8 cellular contexts compared by ENCODE assay signal in genomic region chr4:153750197-153750817, GRCh38. TPM values are rescaled to one million over a fixed set of nuclear protein-coding genes. Genes with fewer than 3 reads are reported as not detected.
DNase-seq lines count a peak whose midpoint lies in the region; ATAC-seq, FAIRE-seq and TF ChIP-seq lines count a peak whose summit lies in the region.

No MANE protein-coding gene starts in this region.

- TF ChIP-seq CTCF in GM06990 (IDR thresholded peaks at IDR 0.05; ENCODE audit: insufficient read depth, low read length, poor library complexity, severe bottlenecking) (peak; percentile 75), HEK293 (tag by site-specific recombination; IDR thresholded peaks at IDR 0.05) (no peak; the same call in 1 of the 2 replicates), astrocyte (IDR thresholded peaks at IDR 0.05; ENCODE audit: insufficient read depth, low read depth, low read length) (peak; percentile 87)

- H2AFZ ChIP-seq in astrocyte (ENCODE audit: low read depth, low read length): no peak overlapping the region

- H3K4me2 ChIP-seq in astrocyte (ENCODE audit: low read length): no peak overlapping the region

- no peak for ATAC-seq in GM21825 (IDR thresholded peaks at IDR 0.05; ENCODE audit: unreplicated experiment)

- H3K27ac ChIP-seq in HEK293 (ENCODE audit: extremely low read depth, low read depth, low read length) (no peak overlapping the region), astrocyte (ENCODE audit: low read depth, low read length) (no peak overlapping the region)

- no peaks in the 10 kb centered on the region for H3K9me3 Mint-ChIP-seq in astrocyte (ENCODE audit: unreplicated experiment)

- no peak for FAIRE-seq in astrocyte (lab: Jason Lieb, UNC)

- CTCF ChIA-PET in HEK293 (lab: Yijun Ruan, JAX): interaction anchor here (0.6 to 1.9 kb wide), 30 partner anchors 10 to 874 kb away, joined by 3 to 9 read pairs (median 4); no protein-coding TSS in a partner anchor

- H3K36me3 ChIP-seq in GM06990 (ENCODE audit: control insufficient read depth, insufficient read depth, low read length): no peaks in the 10 kb centered on the region
- H3K36me3 ChIP-seq in HEK293 (ENCODE audit: control insufficient read depth in 2 of 2, insufficient read depth in 1 of 2, low read length in 2 of 2): no peaks in the 10 kb centered on the region
- H3K36me3 ChIP-seq in astrocyte (ENCODE audit: insufficient read depth, low read length): no peaks in the 10 kb centered on the region

- no peaks in the 10 kb centered on the region for H3K79me2 ChIP-seq in astrocyte (ENCODE audit: insufficient read depth, low read length)

- H3K27ac Mint-ChIP-seq in astrocyte (ENCODE audit: unreplicated experiment): no peak overlapping the region

- H3K4me1 ChIP-seq in HEK293 (ENCODE audit: control insufficient read depth, insufficient read depth, low read length) (no peaks in the 10 kb centered on the region), astrocyte (ENCODE audit: insufficient read depth, low read length) (peaks cover 5% of the 10 kb centered on the region)

- peaks cover 1% of the 10 kb centered on the region for H3K27me3 ChIP-seq in GM06990 (replicated peaks; ENCODE audit: control insufficient read depth, insufficient read depth, low read length)
- no peaks in the 10 kb centered on the region for H3K27me3 ChIP-seq in astrocyte (ENCODE audit: insufficient read depth, low read length)

- no peaks in the 10 kb centered on the region for H4K20me1 ChIP-seq in astrocyte (ENCODE audit: insufficient read depth, low read length)

- H3K4me3 ChIP-seq in GM06990 (replicated peaks; ENCODE audit: low read depth, low read length): no peak overlapping the region
- H3K4me3 ChIP-seq in HEK293 (ENCODE audit: low read depth, low read length): no peak overlapping the region
- H3K4me3 ChIP-seq in astrocyte (ENCODE audit: insufficient read depth, low read depth, low read length): no peak overlapping the region

- no peak overlapping the region for H3K9ac ChIP-seq in astrocyte (ENCODE audit: low read length)

- DNase-seq in GM06990 (ENCODE audit: extremely low read depth, insufficient read length) (peak; percentile 9), NCI-H1092 (lab: John Stamatoyannopoulos, UW) (peak; percentile 35), T-helper 22 cell (ENCODE audit: low read depth) (peak; percentile 14), astrocyte (ENCODE audit: low read depth) (peak; percentile 49), iPS DF 19.7 (ENCODE audit: low read depth, low spot score) (peak; percentile 63)
- peak; percentile 50 for DNase-seq in stimulated activated CD4-positive, alpha-beta T cell treated with anti-CD3 and anti-CD28 coated beads, Interleukin-12 subunit alpha, Interleukin-12 subunit beta, amount 100 ng/mL, for 4 hours

- H3K4me3 Mint-ChIP-seq in astrocyte (ENCODE audit: unreplicated experiment): no peak overlapping the region

- H3K4me1 Mint-ChIP-seq in astrocyte (ENCODE audit: low read depth, unreplicated experiment): peaks cover 6% of the 10 kb centered on the region

- POLR2A ChIA-PET in HEK293 (lab: Yijun Ruan, JAX): no interaction called here

- no peaks in the 10 kb centered on the region for H3K9me3 ChIP-seq in HEK293 (ENCODE audit: control insufficient read depth, insufficient read depth, low read depth, low read length)
- H3K9me3 ChIP-seq in astrocyte (ENCODE audit: insufficient read depth, low read depth, low read length): no peaks in the 10 kb centered on the region

- H3K36me3 Mint-ChIP-seq in astrocyte (ENCODE audit: low read depth, unreplicated experiment): no peaks in the 10 kb centered on the region

- peaks cover 2% of the 10 kb centered on the region for H3K27me3 Mint-ChIP-seq in astrocyte (ENCODE audit: low read depth, unreplicated experiment)

TF ChIP-seq in HEK293, 187 proteins besides CTCF, POLR2A, EP300 and RAD21:
- TF ChIP-seq ZBTB7A (tag by site-specific recombination; IDR thresholded peaks at IDR 0.05; ENCODE audit: low read depth) (no peak), ZNF544 (tag by site-specific recombination; IDR thresholded peaks at IDR 0.05) (no peak), ZNF112 (tag by site-specific recombination; IDR thresholded peaks at IDR 0.05) (no peak), ZNF423 (tag by site-specific recombination; IDR thresholded peaks at IDR 0.05) (no peak), ZNF792 (tag by site-specific recombination; IDR thresholded peaks at IDR 0.05) (no peak), SCRT2 (tag by site-specific recombination; IDR thresholded peaks at IDR 0.05) (no peak), ZNF174 (tag by site-specific recombination; IDR thresholded peaks at IDR 0.05) (no peak), ZNF654 (tag by site-specific recombination; IDR thresholded peaks at IDR 0.05; ENCODE audit: low read depth) (peak; percentile 79), ZNF394 (tag by site-specific recombination; IDR thresholded peaks at IDR 0.05; ENCODE audit: borderline replicate concordance) (peak; percentile 93), ZNF76 (tag by site-specific recombination; IDR thresholded peaks at IDR 0.05; ENCODE audit: borderline replicate concordance, low read depth) (no peak), TCF7L2 (IDR thresholded peaks at IDR 0.05; ENCODE audit: borderline replicate concordance, low read depth, low read length) (no peak)
- TF ChIP-seq, protein P1, sequence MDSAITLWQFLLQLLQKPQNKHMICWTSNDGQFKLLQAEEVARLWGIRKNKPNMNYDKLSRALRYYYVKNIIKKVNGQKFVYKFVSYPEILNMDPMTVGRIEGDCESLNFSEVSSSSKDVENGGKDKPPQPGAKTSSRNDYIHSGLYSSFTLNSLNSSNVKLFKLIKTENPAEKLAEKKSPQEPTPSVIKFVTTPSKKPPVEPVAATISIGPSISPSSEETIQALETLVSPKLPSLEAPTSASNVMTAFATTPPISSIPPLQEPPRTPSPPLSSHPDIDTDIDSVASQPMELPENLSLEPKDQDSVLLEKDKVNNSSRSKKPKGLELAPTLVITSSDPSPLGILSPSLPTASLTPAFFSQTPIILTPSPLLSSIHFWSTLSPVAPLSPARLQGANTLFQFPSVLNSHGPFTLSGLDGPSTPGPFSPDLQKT (IDR thresholded peaks at IDR 0.05; ENCODE audit: borderline replicate concordance, low read depth, low read length): no peak

RNA-seq across cellular contexts. Expression of gene RNF175, which starts 9.5 kb away (rescaled TPM):
- total RNA-seq in astrocyte: 1.0 TPM in 2 replicates

RNA-seq across cellular contexts. Expression of gene SFRP2, which starts 38.6 kb away (rescaled TPM):
- total RNA-seq in astrocyte: 92.8 and 146 TPM in 2 replicates

Comparison
In these comparisons a context has a peak if more than half of its experiments do, and no peak if none do; other contexts are left out.
1. DNase-seq: peak in every context shown above with its lines; median percentile 63 in iPS DF 19.7; 50 in stimulated activated CD4-positive, alpha-beta T cell treated with anti-CD3 and anti-CD28 coated beads, Interleukin-12 subunit alpha, Interleukin-12 subunit beta, amount 100 ng/mL, for 4 hours; 49 in astrocyte; 35 in NCI-H1092; 14 in T-helper 22 cell; 9 in GM06990.